Comparison of ENCODE assay signal across 8 cellular contexts in genomic region chr15:38389924-38390542, GRCh38.
A peak's percentile ranks its signal among the peaks of the same experiment; 100 is the strongest.
DNase-seq lines count a peak whose midpoint lies in the region; ATAC-seq and TF ChIP-seq lines count a peak whose summit lies in the region.

No MANE protein-coding gene starts in this region.

- H3K27me3 Mint-ChIP-seq in HFFc6 (ENCODE audit: insufficient read depth), result peaks cover 2% of the 10 kb centered on the region; the same call in 1 of the 2 replicates
- H3K27me3 Mint-ChIP-seq in activated CD4-positive, alpha-beta memory T cell treated with anti-CD3 and anti-CD28 coated beads, Interleukin-2, amount 10 ng/mL, durations not matched to agents 7 days and 5 days, result peaks cover 39% of the 10 kb centered on the region
- peaks cover 35 to 39% of the 10 kb centered on the region in 2 donors for H3K27me3 Mint-ChIP-seq in effector memory CD8-positive, alpha-beta T cell

- no peaks in the 10 kb centered on the region for H3K9me3 Mint-ChIP-seq in HFFc6
- no peaks in the 10 kb centered on the region for H3K9me3 Mint-ChIP-seq in activated CD4-positive, alpha-beta memory T cell treated with anti-CD3 and anti-CD28 coated beads, Interleukin-2, amount 10 ng/mL, durations not matched to agents 7 days and 5 days
- no peaks in the 10 kb centered on the region for H3K9me3 Mint-ChIP-seq in effector memory CD8-positive, alpha-beta T cell

- H3K36me3 Mint-ChIP-seq in HFFc6 (ENCODE audit: low read depth), result no peaks in the 10 kb centered on the region
- no peaks in the 10 kb centered on the region for H3K36me3 Mint-ChIP-seq in activated CD4-positive, alpha-beta memory T cell treated with anti-CD3 and anti-CD28 coated beads, Interleukin-2, amount 10 ng/mL, durations not matched to agents 7 days and 5 days (ENCODE audit: low read depth)
- H3K36me3 Mint-ChIP-seq in effector memory CD8-positive, alpha-beta T cell (ENCODE audit: insufficient read depth), result no peaks in the 10 kb centered on the region

- peak; percentile 17 for DNase-seq in NCI-H345 (lab: John Stamatoyannopoulos, UW)
- DNase-seq in NCI-H345 treated with DMSO at 0.1 percent for 48 hours (lab: John Stamatoyannopoulos, UW; ENCODE audit: unreplicated experiment), result no peak
- DNase-seq in HFFc6, result peak; percentile 34
- peak; percentile 51 for DNase-seq in NCI-H2227 (lab: John Stamatoyannopoulos, UW; ENCODE audit: unreplicated experiment)
- peak; percentile 64 for DNase-seq in activated CD4-positive, alpha-beta memory T cell treated with anti-CD3 and anti-CD28 coated beads, Interleukin-2, amount 10 ng/mL, durations not matched to agents 7 days and 5 days
- peak; percentile 47 to 63 (median 50) for DNase-seq in effector memory CD8-positive, alpha-beta T cell
- peak; percentile 46 for DNase-seq in myocyte (ENCODE audit: low read depth)
- DNase-seq in stimulated activated naive CD4-positive, alpha-beta T cell (lab: John Stamatoyannopoulos, UW), result peak in 5 of 6 experiments; percentile 5 to 36 (median 24)

- no peak overlapping the region for H3K27ac Mint-ChIP-seq in HFFc6
- H3K27ac Mint-ChIP-seq in activated CD4-positive, alpha-beta memory T cell treated with anti-CD3 and anti-CD28 coated beads, Interleukin-2, amount 10 ng/mL, durations not matched to agents 7 days and 5 days, result no peak overlapping the region
- no peak overlapping the region for H3K27ac Mint-ChIP-seq in effector memory CD8-positive, alpha-beta T cell

- TF ChIP-seq CTCF in HFFc6 (IDR thresholded peaks at IDR 0.05), result peak; percentile 92

- CTCF ChIA-PET in activated CD4-positive, alpha-beta memory T cell treated with anti-CD3 and anti-CD28 coated beads, Interleukin-2, amount 10 ng/mL, durations not matched to agents 7 days and 5 days (lab: Charles Lee), result interaction anchor here (1.1 to 1.5 kb wide), 2 partner anchors 12 to 64 kb away, joined by 3 read pairs; no protein-coding TSS in a partner anchor

- ATAC-seq in effector memory CD8-positive, alpha-beta T cell (replicated peaks), result peak; percentile 66

- no peaks in the 10 kb centered on the region for H3K4me1 Mint-ChIP-seq in HFFc6 (ENCODE audit: low read depth)
- no peaks in the 10 kb centered on the region for H3K4me1 Mint-ChIP-seq in activated CD4-positive, alpha-beta memory T cell treated with anti-CD3 and anti-CD28 coated beads, Interleukin-2, amount 10 ng/mL, durations not matched to agents 7 days and 5 days
- H3K4me1 Mint-ChIP-seq in effector memory CD8-positive, alpha-beta T cell (ENCODE audit: low read depth in 2 of 2), result no peaks in the 10 kb centered on the region

- no peak overlapping the region for H3K4me3 Mint-ChIP-seq in HFFc6
- no peak overlapping the region for H3K4me3 Mint-ChIP-seq in activated CD4-positive, alpha-beta memory T cell treated with anti-CD3 and anti-CD28 coated beads, Interleukin-2, amount 10 ng/mL, durations not matched to agents 7 days and 5 days
- no peak overlapping the region for H3K4me3 Mint-ChIP-seq in effector memory CD8-positive, alpha-beta T cell

- POLR2A ChIA-PET in activated CD4-positive, alpha-beta memory T cell treated with anti-CD3 and anti-CD28 coated beads, Interleukin-2, amount 10 ng/mL, durations not matched to agents 7 days and 5 days (lab: Charles Lee), result no interaction called here
